19 cellular contexts compared by ENCODE assay signal in genomic region chr11:18770479-18771125, GRCh38. TPM values are rescaled to one million over a fixed set of nuclear protein-coding genes. Genes with fewer than 3 reads are reported as not detected.
A peak's percentile ranks its signal among the peaks of the same experiment; 100 is the strongest.
DNase-seq lines count a peak whose midpoint lies in the region; ATAC-seq, FAIRE-seq and TF ChIP-seq lines count a peak whose summit lies in the region.
"Had no signal": no experiment of that assay in that cellular context is flagged by ENCODE, and none has a peak within 500 bp of the region (broad histone marks: within the 10 kb centered on the region; RNA-seq: fewer than 3 reads in every experiment).

No MANE protein-coding gene starts in this region.

- peak overlapping the region; percentile 83 for H3K27ac ChIP-seq in MM.1S (ENCODE audit: low read length)
- H3K27ac ChIP-seq in kidney (ENCODE audit: low read depth in 2 of 2, low read length in 2 of 2) = no peak overlapping the region
- H3K27ac ChIP-seq: C4-2B, RWPE1 had no signal

- intact Hi-C loops in kidney (cut with DNase I) = no loop called here

- H3K36me3 ChIP-seq in MM.1S (replicated peaks; ENCODE audit: insufficient read depth, low read length) = no peaks in the 10 kb centered on the region
- H3K36me3 ChIP-seq in kidney (ENCODE audit: control insufficient read depth in 1 of 2, insufficient read depth in 2 of 2, low read length in 2 of 2) = no peaks in the 10 kb centered on the region

- no peak overlapping the region for H3K9ac ChIP-seq in MM.1S (ENCODE audit: low read length)
- H3K9ac ChIP-seq in kidney (ENCODE audit: low read length in 2 of 2) = no peak overlapping the region

- peak; percentile 44 for ATAC-seq in GM19324 (IDR thresholded peaks at IDR 0.05; ENCODE audit: low FRiP score, unreplicated experiment)
- no peak for ATAC-seq in GM18511 (IDR thresholded peaks at IDR 0.05; ENCODE audit: unreplicated experiment)
- ATAC-seq in esophagus mucosa = no peak

- H3K4me2 ChIP-seq in MM.1S (ENCODE audit: low read depth, low read length) = peak overlapping the region; percentile 24; the same call in 1 of the 2 replicates

- DNase-seq in GM12892 (ENCODE audit: insufficient read length) = no peak
- no peak for DNase-seq in MM.1S
- peak; percentile 14 for DNase-seq in kidney
- DNase-seq in amniotic stem cell (lab: John Stamatoyannopoulos, UW) = no peak
- no peak for DNase-seq in activated effector memory CD4-positive, alpha-beta T cell treated with Interleukin-2 at 50 U/mL for 16 hours
- DNase-seq: DMS 273 treated with DMSO at 0.1 percent for 48 hours, EL, MV-4-11, NCI-H1417 treated with DMSO at 0.1 percent for 48 hours, NCI-H1930, NCI-H2171, NCI-H446 had no signal

- H4K20me1 ChIP-seq in MM.1S (ENCODE audit: insufficient read depth, low read length) = no peaks in the 10 kb centered on the region

- peaks cover 15% of the 10 kb centered on the region for H3F3A ChIP-seq in MM.1S (ENCODE audit: insufficient read depth, low read length)

- no peaks in the 10 kb centered on the region for H3K27me3 ChIP-seq in MM.1S (replicated peaks; ENCODE audit: insufficient read depth, low read length)

- FAIRE-seq in GM12892 (lab: Jason Lieb, UNC) (peak; percentile 92), kidney (lab: Jason Lieb, UNC) (no peak)

- H3K9me2 ChIP-seq in MM.1S (replicated peaks; ENCODE audit: insufficient read depth, low read length) = no peaks in the 10 kb centered on the region

- TF ChIP-seq POLR2A in GM12892 (IDR thresholded peaks at IDR 0.05; ENCODE audit: low read depth, low read length) = no peak

- H3K79me2 ChIP-seq in MM.1S (ENCODE audit: low read length) = no peaks in the 10 kb centered on the region

- no peak overlapping the region for H2AFZ ChIP-seq in MM.1S (ENCODE audit: low read length)

- TF ChIP-seq CTCF in MM.1S (IDR thresholded peaks at IDR 0.05; ENCODE audit: low read length) (no peak), kidney (IDR thresholded peaks at IDR 0.05; ENCODE audit: borderline replicate concordance, extremely low read depth, insufficient read depth) (no peak)

- H3K9me3 ChIP-seq in MM.1S (replicated peaks; ENCODE audit: insufficient read depth, low read length) (no peaks in the 10 kb centered on the region), kidney (ENCODE audit: control insufficient read depth in 1 of 2, low read length in 2 of 2) (no peaks in the 10 kb centered on the region)

- H3K4me1 ChIP-seq in MM.1S (ENCODE audit: low read length) (peaks cover 34% of the 10 kb centered on the region), kidney (ENCODE audit: control insufficient read depth in 1 of 2, insufficient read depth in 1 of 2, low read depth in 1 of 2, low read length in 2 of 2) (no peaks in the 10 kb centered on the region)

- no peak overlapping the region for H3K4me3 ChIP-seq in MM.1S (ENCODE audit: low read length)
- no peak overlapping the region for H3K4me3 ChIP-seq in kidney (ENCODE audit: low read length in 2 of 2)

RNA-seq across cellular contexts. Expression of gene PTPN5, which starts 21.0 kb away (rescaled TPM):
- not detected for polyA plus RNA-seq in GM12892 (2012; ENCODE audit: missing spikeins)
- total RNA-seq in kidney (not detected), esophagus mucosa (not detected)
- polyA plus RNA-seq in kidney (ENCODE audit: insufficient read depth, low read depth, low replicate concordance) = 0.17 TPM
- total RNA-seq: OCI-LY7 had no signal

RNA-seq across cellular contexts. Expression of gene IGSF22, which starts 44.6 kb away (rescaled TPM):
- polyA plus RNA-seq in GM12892 (2012; ENCODE audit: missing spikeins) = not detected
- total RNA-seq in kidney (2.5 TPM), esophagus mucosa (not detected)
- polyA plus RNA-seq in kidney (ENCODE audit: insufficient read depth, low read depth, low replicate concordance) = 2.8 TPM
- total RNA-seq: A673, OCI-LY7 had no signal
